In the genomic region with DNA sequence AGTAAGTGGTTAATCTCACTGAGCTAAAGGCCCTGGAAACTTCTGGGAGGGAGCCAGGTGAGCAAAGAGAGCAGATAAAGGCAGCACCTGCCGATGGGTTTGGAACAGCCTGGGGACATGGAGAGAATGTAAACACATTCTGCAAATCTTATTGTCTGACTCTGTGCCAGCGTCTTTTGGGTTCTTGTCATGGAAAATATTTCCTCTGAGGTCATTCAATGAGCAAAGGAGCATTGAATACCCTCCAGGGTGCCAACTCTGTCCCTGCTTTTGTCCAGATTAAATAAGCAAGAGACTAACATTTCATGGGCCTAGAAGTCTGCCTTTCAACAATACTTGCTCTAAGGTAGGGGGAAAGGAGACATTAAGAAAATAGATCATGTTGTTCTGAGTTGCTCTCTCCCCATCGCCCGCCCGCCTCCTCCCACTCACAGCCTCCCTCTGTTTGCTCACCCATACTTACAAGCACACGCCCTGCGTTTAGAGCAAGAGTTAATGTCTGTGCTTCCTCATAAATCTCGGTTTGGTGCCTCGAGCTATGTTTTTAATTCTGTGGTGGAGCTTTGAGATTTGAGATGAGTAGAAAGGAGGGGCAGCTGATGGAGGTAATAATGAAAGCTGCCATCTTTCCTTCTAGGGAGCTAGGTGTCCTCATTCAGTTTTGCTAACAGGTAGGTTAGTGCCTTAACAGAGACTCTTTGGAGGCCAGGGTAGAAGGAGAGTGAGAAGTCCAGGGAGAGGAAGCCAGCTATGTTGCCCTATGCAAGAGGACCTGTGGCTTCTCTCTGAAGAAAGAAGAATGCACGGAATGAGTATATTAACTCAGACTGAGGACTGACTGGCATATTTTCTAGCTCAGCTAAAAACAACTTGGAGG, we compare ENCODE assay signal across 1 cellular context.
TF ChIP-seq lines count a peak whose summit lies in the region.

No MANE protein-coding gene starts in this region.

TF ChIP-seq in A549, 52 proteins besides CTCF, POLR2A, EP300 and RAD21 (continued from another document):
- TF ChIP-seq, protein P1, sequence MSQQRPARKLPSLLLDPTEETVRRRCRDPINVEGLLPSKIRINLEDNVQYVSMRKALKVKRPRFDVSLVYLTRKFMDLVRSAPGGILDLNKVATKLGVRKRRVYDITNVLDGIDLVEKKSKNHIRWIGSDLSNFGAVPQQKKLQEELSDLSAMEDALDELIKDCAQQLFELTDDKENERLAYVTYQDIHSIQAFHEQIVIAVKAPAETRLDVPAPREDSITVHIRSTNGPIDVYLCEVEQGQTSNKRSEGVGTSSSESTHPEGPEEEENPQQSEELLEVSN (IDR thresholded peaks at IDR 0.05; ENCODE audit: borderline replicate concordance, low read depth): no peak
- TF ChIP-seq NPAS2 (CRISPR knock-in tag; IDR thresholded peaks at IDR 0.05; ENCODE audit: borderline replicate concordance): no peak
- peak; percentile 88 for TF ChIP-seq GATA3 (IDR thresholded peaks at IDR 0.05; ENCODE audit: borderline replicate concordance)
- no peak for TF ChIP-seq NR3C1 (IDR thresholded peaks at IDR 0.05)
- peak; percentile 61 to 72; a peak in 4 of 5 replicates for TF ChIP-seq JUN (IDR thresholded peaks at IDR 0.05)
- TF ChIP-seq RFX5 (IDR thresholded peaks at IDR 0.05): no peak
- no peak for TF ChIP-seq RNF2 (IDR thresholded peaks at IDR 0.05; ENCODE audit: borderline replicate concordance, low read depth)
- no peak for TF ChIP-seq FOSL2 (IDR thresholded peaks at IDR 0.05)
- peak; percentile 52 for TF ChIP-seq FOSL2 (CRISPR knock-in tag; IDR thresholded peaks at IDR 0.05)
- TF ChIP-seq JUNB (IDR thresholded peaks at IDR 0.05): peak; percentile 40
- peak; percentile 20 to 31; a peak in 2 of 4 replicates for TF ChIP-seq CEBPB (IDR thresholded peaks at IDR 0.05)
- TF ChIP-seq RCOR1 (IDR thresholded peaks at IDR 0.05; ENCODE audit: low read depth, low read length): no peak
- no peak for TF ChIP-seq POLR2AphosphoS2 (conservative IDR thresholded peaks at IDR 0.05; ENCODE audit: low read length)
